28 cellular contexts compared by ENCODE assay signal in genomic region chr5:69308046-69308553, GRCh38.
"Had no signal": no experiment of that assay in that cellular context is flagged by ENCODE, and none has a peak within 500 bp of the region (broad histone marks: within the 10 kb centered on the region; RNA-seq: fewer than 3 reads in every experiment).

No MANE protein-coding gene starts in this region.

- H3K27ac ChIP-seq: body of pancreas, epithelial cell of prostate, esophagus squamous epithelium, lower lobe of right lung, parathyroid adenoma, psoas muscle, SK-N-MC, uterus had no signal

- H3K27ac Mint-ChIP-seq: activated naive CD8-positive, alpha-beta T cell treated with anti-CD3 and anti-CD28 coated beads, Interleukin-2, amount 50 U/mL, for 24 hours; naive thymus-derived CD8-positive, alpha-beta T cell; T-helper 1 cell treated with Interleukin-12 subunit alpha and Interleukin-12 subunit beta and Interleukin-4 antibody, amounts not matched to agents 30 μg/mL and 1 μg/mL, for 36 hours; type B pancreatic cell had no signal

- H3K4me1 Mint-ChIP-seq: naive thymus-derived CD8-positive, alpha-beta T cell; neural crest cell had no signal

- H3K9me3 Mint-ChIP-seq: activated naive CD8-positive, alpha-beta T cell treated with anti-CD3 and anti-CD28 coated beads, Interleukin-2, amount 50 U/mL, for 24 hours; naive thymus-derived CD8-positive, alpha-beta T cell; type B pancreatic cell had no signal

- ATAC-seq: activated naive CD8-positive, alpha-beta T cell treated with anti-CD3 and anti-CD28 coated beads, Interleukin-2, amount 50 U/mL, for 24 hours; body of pancreas; left lobe of liver; lower lobe of right lung; naive thymus-derived CD8-positive, alpha-beta T cell; psoas muscle had no signal

- H3K27me3 Mint-ChIP-seq: activated naive CD8-positive, alpha-beta T cell treated with anti-CD3 and anti-CD28 coated beads, Interleukin-2, amount 50 U/mL, for 24 hours; naive thymus-derived CD8-positive, alpha-beta T cell; type B pancreatic cell had no signal

- H3K9me3 ChIP-seq: body of pancreas, esophagus squamous epithelium, lower lobe of right lung, psoas muscle, uterus had no signal

- H3K4me1 ChIP-seq: body of pancreas, esophagus squamous epithelium, lower lobe of right lung, parathyroid adenoma, psoas muscle, uterus had no signal

- H3K36me3 ChIP-seq: uterus had no signal

- H3K4me3 Mint-ChIP-seq: activated naive CD8-positive, alpha-beta T cell treated with anti-CD3 and anti-CD28 coated beads, Interleukin-2, amount 50 U/mL, for 24 hours; activated T-cell treated with anti-CD3 and anti-CD28 coated beads, Interleukin-2, amount 50 U/mL, for 4 hours; naive thymus-derived CD8-positive, alpha-beta T cell; neural crest cell; T-helper 1 cell treated with Interleukin-12 subunit alpha and Interleukin-12 subunit beta and Interleukin-4 antibody, amounts not matched to agents 30 μg/mL and 1 μg/mL, for 36 hours; type B pancreatic cell had no signal

- H3K27me3 ChIP-seq: body of pancreas, esophagus squamous epithelium, uterus had no signal

- H3K4me3 ChIP-seq: body of pancreas, esophagus squamous epithelium, lower lobe of right lung, psoas muscle, SK-N-MC, smooth muscle cell, uterus had no signal

- DNase-seq: activated CD4-positive, CD25-positive, alpha-beta regulatory T cell treated with anti-CD3 and anti-CD28 coated beads, Interleukin-2, amount 50 U/mL, for 72 hours; activated effector memory CD4-positive, alpha-beta T cell treated with anti-CD3 and anti-CD28 coated beads, Interleukin-2, amount 50 U/mL, for 16 hours; activated naive CD4-positive, alpha-beta T cell treated with anti-CD3 and anti-CD28 coated beads, Interleukin-2, amount 50 U/mL, for 16 hours; activated naive CD8-positive, alpha-beta T cell treated with anti-CD3 and anti-CD28 coated beads, Interleukin-2, amount 50 U/mL, for 24 hours; activated T-cell treated with anti-CD3 and anti-CD28 coated beads, Interleukin-2, amount 50 U/mL, for 4 hours; amygdala; body of pancreas; dermis blood vessel endothelial cell; effector CD4-positive, alpha-beta T cell; esophagus squamous epithelium; kidney glomerular epithelial cell; lower lobe of right lung; mesenchymal stem cell; naive thymus-derived CD8-positive, alpha-beta T cell; occipital lobe; psoas muscle; stimulated activated CD4-positive, alpha-beta T cell treated with anti-CD3 and anti-CD28 coated beads, Interleukin-15, amount 100 ng/mL, for 24 hours; stimulated activated naive CD4-positive, alpha-beta T cell treated with Interleukin-2 at 50 U/mL for 16 hours; substantia nigra; uterus had no signal
